ENCODE assay signal across 33 cellular contexts in the genomic region with DNA sequence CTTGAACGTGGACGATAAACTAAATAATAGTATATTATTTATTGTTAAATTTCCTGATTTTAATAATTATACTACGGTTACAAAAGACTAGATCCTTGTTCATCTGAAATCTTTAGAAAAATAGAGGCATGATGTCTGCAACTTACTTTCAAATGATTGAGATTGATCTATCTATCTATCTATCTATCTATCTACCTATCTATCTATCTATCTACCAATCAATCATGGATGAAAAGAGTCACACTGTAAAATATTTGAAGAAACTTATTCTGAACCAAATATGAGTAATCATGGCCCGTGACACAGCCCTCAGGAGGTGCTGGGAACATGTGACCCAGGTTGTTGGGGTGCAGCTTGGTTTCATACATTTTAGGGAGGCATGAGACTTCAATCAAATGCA. TPM values are rescaled to one million over a fixed set of nuclear protein-coding genes. Genes with fewer than 3 reads are reported as not detected.
"Had no signal": no experiment of that assay in that cellular context is flagged by ENCODE, and none has a peak within 500 bp of the region (broad histone marks: within the 10 kb centered on the region; RNA-seq: fewer than 3 reads in every experiment).

No MANE protein-coding gene starts in this region.

- ATAC-seq: gastroesophageal sphincter, heart right ventricle, WTC11 had no signal

- H3K27me3 ChIP-seq: brain microvascular endothelial cell, gastroesophageal sphincter had no signal

- H3K36me3 Mint-ChIP-seq: activated naive CD8-positive, alpha-beta T cell; WTC11 had no signal

- H3K27ac Mint-ChIP-seq: activated CD4-positive, alpha-beta memory T cell treated with anti-CD3 and anti-CD28 coated beads, Interleukin-2, amount 10 ng/mL, durations not matched to agents 7 days and 5 days; activated CD4-positive, alpha-beta T cell treated with anti-CD3 and anti-CD28 coated beads, Interleukin-2, amount 10 ng/mL, durations not matched to agents 7 days and 5 days; activated naive CD8-positive, alpha-beta T cell; activated T-helper 1 cell treated with anti-CD3 and anti-CD28 coated beads, Interleukin-12 subunit alpha, Interleukin-12 subunit beta, Interleukin-2, Interleukin-4 antibody, amounts not matched to agents 30 ng/mL and 10 ng/mL and 1 ng/mL, durations not matched to agents 14 hours and 24 hours and 36 hours; activated T-helper 2 cell treated with anti-CD3 and anti-CD28 coated beads, Interferon-gamma antibody, Interleukin-2, Interleukin-4, amounts not matched to agents 10 μg/mL and 5 μg/mL and 100 μg/mL, durations not matched to agents 14 hours and 24 hours and 36 hours; WTC11 had no signal

- DNase-seq: activated CD4-positive, alpha-beta memory T cell treated with anti-CD3 and anti-CD28 coated beads, Interleukin-2, amount 10 ng/mL, durations not matched to agents 7 days and 5 days; activated CD4-positive, alpha-beta T cell treated with anti-CD3 and anti-CD28 coated beads for 1 hour; activated CD4-positive, alpha-beta T cell treated with anti-CD3 and anti-CD28 coated beads for 4 hours; activated CD4-positive, alpha-beta T cell treated with anti-CD3 and anti-CD28 coated beads, Interleukin-2, amount 10 ng/mL, durations not matched to agents 7 days and 5 days; activated CD4-positive, alpha-beta T cell treated with anti-CD3 and anti-CD28 coated beads, Interleukin-2, amount 50 U/mL, for 4 hours; activated CD8-positive, alpha-beta memory T cell treated with anti-CD3 and anti-CD28 coated beads, Interleukin-2, amount 50 U/mL, for 4 hours; activated gamma-delta T cell treated with Interleukin-2 at 50 U/mL for 16 hours; activated naive CD4-positive, alpha-beta T cell treated with anti-CD3 and anti-CD28 coated beads, Interleukin-2, amount 50 U/mL, for 16 hours; activated naive CD4-positive, alpha-beta T cell treated with Interleukin-2 at 50 U/mL for 16 hours; activated T-cell treated with anti-CD3 and anti-CD28 coated beads, Interleukin-2, amount 50 U/mL, for 1 hour; activated T-cell treated with anti-CD3 and anti-CD28 coated beads, Interleukin-2, amount 50 U/mL, for 48 hours; amniotic stem cell; anterior cingulate cortex; brain microvascular endothelial cell; effector CD8-positive, alpha-beta T cell; esophagus squamous epithelium; foreskin melanocyte; heart right ventricle; T-helper 2 cell had no signal

- H3K4me3 ChIP-seq: esophagus squamous epithelium, gastroesophageal sphincter, heart right ventricle had no signal

- H3K36me3 ChIP-seq: brain microvascular endothelial cell, esophagus squamous epithelium, gastroesophageal sphincter, heart right ventricle had no signal

- H3K27ac ChIP-seq: brain microvascular endothelial cell, epithelial cell of prostate, esophagus squamous epithelium, gastroesophageal sphincter, heart right ventricle had no signal

- H3K9me3 ChIP-seq: esophagus squamous epithelium, gastroesophageal sphincter, heart right ventricle had no signal

- FAIRE-seq: astrocyte, bronchial epithelial cell, colon, endometrium, endothelial cell of umbilical vein had no signal

- H3K9me3 Mint-ChIP-seq: activated CD4-positive, alpha-beta memory T cell treated with anti-CD3 and anti-CD28 coated beads, Interleukin-2, amount 10 ng/mL, durations not matched to agents 7 days and 5 days; activated CD4-positive, alpha-beta T cell treated with anti-CD3 and anti-CD28 coated beads, Interleukin-2, amount 10 ng/mL, durations not matched to agents 7 days and 5 days; activated T-helper 1 cell treated with anti-CD3 and anti-CD28 coated beads, Interleukin-12 subunit alpha, Interleukin-12 subunit beta, Interleukin-2, Interleukin-4 antibody, amounts not matched to agents 30 ng/mL and 10 ng/mL and 1 ng/mL, durations not matched to agents 14 hours and 24 hours and 36 hours; activated T-helper 2 cell treated with anti-CD3 and anti-CD28 coated beads, Interferon-gamma antibody, Interleukin-2, Interleukin-4, amounts not matched to agents 10 μg/mL and 5 μg/mL and 100 μg/mL, durations not matched to agents 14 hours and 24 hours and 36 hours; central memory CD8-positive, alpha-beta T cell; WTC11 had no signal

- H3K4me3 Mint-ChIP-seq: activated CD4-positive, alpha-beta memory T cell treated with anti-CD3 and anti-CD28 coated beads, Interleukin-2, amount 10 ng/mL, durations not matched to agents 7 days and 5 days; activated CD4-positive, alpha-beta T cell treated with anti-CD3 and anti-CD28 coated beads, Interleukin-2, amount 10 ng/mL, durations not matched to agents 7 days and 5 days; activated naive CD8-positive, alpha-beta T cell; activated T-helper 1 cell treated with anti-CD3 and anti-CD28 coated beads, Interleukin-12 subunit alpha, Interleukin-12 subunit beta, Interleukin-2, Interleukin-4 antibody, amounts not matched to agents 30 ng/mL and 10 ng/mL and 1 ng/mL, durations not matched to agents 14 hours and 24 hours and 36 hours; central memory CD8-positive, alpha-beta T cell; WTC11 had no signal

RNA-seq across cellular contexts. Expression of a gene that starts 18.4 kb away (rescaled TPM):
- total RNA-seq: activated CD4-positive, alpha-beta memory T cell treated with anti-CD3 and anti-CD28 coated beads, Interleukin-2, amount 10 ng/mL, durations not matched to agents 7 days and 5 days; activated T-helper 2 cell treated with anti-CD3 and anti-CD28 coated beads, Interferon-gamma antibody, Interleukin-2, Interleukin-4, amounts not matched to agents 10 μg/mL and 5 μg/mL and 100 μg/mL, durations not matched to agents 14 hours and 24 hours and 36 hours; bronchial epithelial cell; cardiac septum; T-helper 1 cell treated with Interleukin-12 subunit alpha and Interleukin-12 subunit beta and Interleukin-4 antibody, amounts not matched to agents 30 ng/mL and 1 ng/mL, for 36 hours had no signal
